ENCODE assay signal across 10 cellular contexts in genomic region chr15:65533057-65533752, GRCh38. TPM values are rescaled to one million over a fixed set of nuclear protein-coding genes. Genes with fewer than 3 reads are reported as not detected.
DNase-seq lines count a peak whose midpoint lies in the region; ATAC-seq, FAIRE-seq and TF ChIP-seq lines count a peak whose summit lies in the region.
"Had no signal": no experiment of that assay in that cellular context is flagged by ENCODE, and none has a peak within 500 bp of the region (broad histone marks: within the 10 kb centered on the region; RNA-seq: fewer than 3 reads in every experiment).

No MANE protein-coding gene starts in this region.

- H3K36me3 ChIP-seq in DND-41 (ENCODE audit: insufficient read depth, low read length) (peaks cover 26% of the 10 kb centered on the region), breast epithelium (no peaks in the 10 kb centered on the region)
- no peaks in the 10 kb centered on the region for H3K36me3 ChIP-seq in CD8-positive, alpha-beta T cell (ENCODE audit: insufficient read depth, low read length)

- DNase-seq in DND-41 (no peak), NB4 (ENCODE audit: low read depth) (no peak), breast epithelium (ENCODE audit: low spot score in 2 of 2) (no peak), nephron progenitor cell (no peak), ecto neural progenitor cell (ENCODE audit: low spot score) (no peak), GM12891 (ENCODE audit: insufficient read length, low spot score) (no peak)
- no peak for DNase-seq in CD8-positive, alpha-beta T cell
- DNase-seq: activated gamma-delta T cell treated with Interleukin-2 at 50 U/mL for 16 hours; stimulated activated naive B cell treated with anti-CD40 and anti-IgM and Interleukin-4, amounts not matched to agents 10 μg/mL and 1 μg/mL and 100 μg/mL, for 72 hours had no signal

- H4K20me1 ChIP-seq in DND-41 (ENCODE audit: insufficient read depth, low read length), result peaks cover 52% of the 10 kb centered on the region

- H3K4me1 Mint-ChIP-seq in nephron progenitor cell, result peaks cover 55% of the 10 kb centered on the region
- peaks cover 52% of the 10 kb centered on the region for H3K4me1 Mint-ChIP-seq in CD8-positive, alpha-beta T cell (ENCODE audit: low read depth)

- TF ChIP-seq CTCF in DND-41 (IDR thresholded peaks at IDR 0.05; ENCODE audit: borderline replicate concordance, extremely low read depth, low read length, poor library complexity, severe bottlenecking) (no peak), NB4 (IDR thresholded peaks at IDR 0.05; ENCODE audit: low read depth, low read length) (no peak), breast epithelium (IDR thresholded peaks at IDR 0.05) (no peak), nephron progenitor cell (IDR thresholded peaks at IDR 0.05) (no peak)
- TF ChIP-seq CTCF in CD8-positive, alpha-beta T cell (IDR thresholded peaks at IDR 0.05), result no peak

- FAIRE-seq in GM12891 (lab: Jason Lieb, UNC), result no peak

- H3K27ac ChIP-seq in DND-41 (ENCODE audit: low read length) (peak overlapping the region; percentile 33; the same call in 1 of the 2 replicates), breast epithelium (peak overlapping the region; percentile 1 to 31)
- H3K27ac ChIP-seq in CD8-positive, alpha-beta T cell (ENCODE audit: low read depth, low read length), result no peak overlapping the region

- no peak overlapping the region for H2AFZ ChIP-seq in DND-41 (ENCODE audit: low read depth, low read length)

- peak overlapping the region; percentile 67 for H3K4me3 Mint-ChIP-seq in nephron progenitor cell
- H3K4me3 Mint-ChIP-seq in CD8-positive, alpha-beta T cell, result no peak overlapping the region
- H3K4me3 Mint-ChIP-seq: stimulated activated naive B cell treated with anti-CD40 and anti-IgM and Interleukin-4, amounts not matched to agents 10 μg/mL and 1 μg/mL and 100 μg/mL, for 72 hours had no signal

- intact Hi-C loops in breast epithelium (cut with DNase I; ENCODE audit: low total_unique reads), result no loop called here
- intact Hi-C loops in CD8-positive, alpha-beta T cell (cut with DNase I, micrococcal nuclease), result loop anchor here (5.0 kb wide), 5 partner anchors 79 to 964 kb away; partner anchors contain the start of genes INTS14 (in 2 of the 2), RAB11A (in 1 of the 2), RNU5B-1 (in 1 of the 2) and SNAPC5 (in 1 of the 2)

- peak overlapping the region; percentile 91 for H3K27ac Mint-ChIP-seq in nephron progenitor cell
- H3K27ac Mint-ChIP-seq in CD8-positive, alpha-beta T cell, result no peak overlapping the region
- H3K27ac Mint-ChIP-seq: stimulated activated naive B cell treated with anti-CD40 and anti-IgM and Interleukin-4, amounts not matched to agents 10 μg/mL and 1 μg/mL and 100 μg/mL, for 72 hours had no signal

- POLR2A ChIA-PET in CD8-positive, alpha-beta T cell (lab: Charles Lee), result no interaction called here

- H3K9me3 ChIP-seq in DND-41 (ENCODE audit: insufficient read depth, low read length, severe bottlenecking) (no peaks in the 10 kb centered on the region), breast epithelium (no peaks in the 10 kb centered on the region)
- no peaks in the 10 kb centered on the region for H3K9me3 ChIP-seq in CD8-positive, alpha-beta T cell (ENCODE audit: low read length)

- peaks cover 2% of the 10 kb centered on the region for H3K27me3 Mint-ChIP-seq in nephron progenitor cell (ENCODE audit: low read depth, poor library complexity)
- no peaks in the 10 kb centered on the region for H3K27me3 Mint-ChIP-seq in CD8-positive, alpha-beta T cell (ENCODE audit: low read depth)
- H3K27me3 Mint-ChIP-seq: stimulated activated naive B cell treated with anti-CD40 and anti-IgM and Interleukin-4, amounts not matched to agents 10 μg/mL and 1 μg/mL and 100 μg/mL, for 72 hours had no signal

- ATAC-seq in DND-41 (ENCODE audit: insufficient read depth, low read depth) (no peak), HG02885 (IDR thresholded peaks at IDR 0.05; ENCODE audit: poor library complexity, unreplicated experiment) (no peak)
- ATAC-seq in CD8-positive, alpha-beta T cell, result no peak
- ATAC-seq: stimulated activated naive B cell treated with anti-CD40 and anti-IgM and Interleukin-4, amounts not matched to agents 10 μg/mL and 1 μg/mL and 100 μg/mL, for 72 hours had no signal

- H3K79me2 ChIP-seq in DND-41 (ENCODE audit: insufficient read depth, low read length), result peaks cover 81% of the 10 kb centered on the region

- peak overlapping the region; percentile 10; the same call in 1 of the 2 replicates for H3K9ac ChIP-seq in DND-41 (ENCODE audit: low read depth, low read length)

- peak overlapping the region; percentile 51 for H3K4me2 ChIP-seq in DND-41 (ENCODE audit: insufficient read depth, low read length)

- H3K9me3 Mint-ChIP-seq in nephron progenitor cell, result peaks cover 4% of the 10 kb centered on the region
- H3K9me3 Mint-ChIP-seq in CD8-positive, alpha-beta T cell, result no peaks in the 10 kb centered on the region
- H3K9me3 Mint-ChIP-seq: stimulated activated naive B cell treated with anti-CD40 and anti-IgM and Interleukin-4, amounts not matched to agents 10 μg/mL and 1 μg/mL and 100 μg/mL, for 72 hours had no signal

- peaks cover 40% of the 10 kb centered on the region for H3K36me3 Mint-ChIP-seq in nephron progenitor cell (ENCODE audit: low read depth)
- H3K36me3 Mint-ChIP-seq in CD8-positive, alpha-beta T cell, result peaks cover 6% of the 10 kb centered on the region

- H3K4me1 ChIP-seq in DND-41 (ENCODE audit: insufficient read depth, low read length) (peaks cover 30% of the 10 kb centered on the region), breast epithelium (no peaks in the 10 kb centered on the region)
- peaks cover 20% of the 10 kb centered on the region for H3K4me1 ChIP-seq in CD8-positive, alpha-beta T cell (ENCODE audit: insufficient read depth, low read length)

- CTCF ChIA-PET in CD8-positive, alpha-beta T cell (lab: Charles Lee), result no interaction called here

- no peak for TF ChIP-seq POLR2A in NB4 (IDR thresholded peaks at IDR 0.05; ENCODE audit: extremely low read depth, insufficient read length)
- TF ChIP-seq POLR2A in breast epithelium (IDR thresholded peaks at IDR 0.05), result no peak
- TF ChIP-seq POLR2A in GM12891 (IDR thresholded peaks at IDR 0.05; ENCODE audit: low read depth, low read length), result no peak

- H3K27me3 ChIP-seq in DND-41 (ENCODE audit: insufficient read depth, low read length, poor library complexity), result no peaks in the 10 kb centered on the region
- H3K27me3 ChIP-seq in breast epithelium, result no peaks in the 10 kb centered on the region
- H3K27me3 ChIP-seq in CD8-positive, alpha-beta T cell (ENCODE audit: insufficient read depth, low read length), result no peaks in the 10 kb centered on the region

- peak overlapping the region in 1 of 2 experiments; percentile 6; a peak in 1 of 4 replicates for H3K4me3 ChIP-seq in DND-41 (ENCODE audit: low read depth in 1 of 2, low read length in 2 of 2)
- peak overlapping the region; percentile 33 for H3K4me3 ChIP-seq in NB4 (ENCODE audit: low read depth, low read length)
- no peak overlapping the region for H3K4me3 ChIP-seq in breast epithelium
- H3K4me3 ChIP-seq in CD8-positive, alpha-beta T cell (ENCODE audit: low read depth, low read length), result no peak overlapping the region

TF ChIP-seq in GM12891, 5 proteins besides CTCF, POLR2A, EP300 and RAD21:
- TF ChIP-seq POU2F2 (IDR thresholded peaks at IDR 0.05; ENCODE audit: low read depth, low read length), result no peak
- no peak for TF ChIP-seq SPI1 (IDR thresholded peaks at IDR 0.05; ENCODE audit: low read depth, low read length)
- no peak for TF ChIP-seq TAF1 (IDR thresholded peaks at IDR 0.05; ENCODE audit: low read depth, low read length)
- TF ChIP-seq PAX5 (IDR thresholded peaks at IDR 0.05; ENCODE audit: insufficient read depth, low read length, severe bottlenecking), result no peak
- TF ChIP-seq POLR2AphosphoS5 (IDR thresholded peaks at IDR 0.05; ENCODE audit: low read depth, low read length), result no peak

RNA-seq across cellular contexts. Expression of gene HACD3, which starts 2.9 kb away (rescaled TPM):
- 100 to 1,000 TPM in 1 of 3 donors, 10 to 100 TPM in 2; 23.2 to 103 (median 78.3) TPM for total RNA-seq in breast epithelium
- 10 to 100 TPM; 16.8 to 17.0 TPM for total RNA-seq in CD8-positive, alpha-beta T cell
- polyA plus RNA-seq in GM12891 (2012; ENCODE audit: low read depth, missing spikeins), result 23.0 TPM

RNA-seq across cellular contexts. Expression of gene DPP8, which starts 15.7 kb away (rescaled TPM):
- 10 to 100 TPM; 35.0 to 47.0 (median 42.6) TPM for total RNA-seq in breast epithelium
- 10 to 100 TPM; 30.5 to 38.1 TPM for total RNA-seq in CD8-positive, alpha-beta T cell
- polyA plus RNA-seq in GM12891 (2012; ENCODE audit: low read depth, missing spikeins), result 10.4 TPM
